In the genomic region with DNA sequence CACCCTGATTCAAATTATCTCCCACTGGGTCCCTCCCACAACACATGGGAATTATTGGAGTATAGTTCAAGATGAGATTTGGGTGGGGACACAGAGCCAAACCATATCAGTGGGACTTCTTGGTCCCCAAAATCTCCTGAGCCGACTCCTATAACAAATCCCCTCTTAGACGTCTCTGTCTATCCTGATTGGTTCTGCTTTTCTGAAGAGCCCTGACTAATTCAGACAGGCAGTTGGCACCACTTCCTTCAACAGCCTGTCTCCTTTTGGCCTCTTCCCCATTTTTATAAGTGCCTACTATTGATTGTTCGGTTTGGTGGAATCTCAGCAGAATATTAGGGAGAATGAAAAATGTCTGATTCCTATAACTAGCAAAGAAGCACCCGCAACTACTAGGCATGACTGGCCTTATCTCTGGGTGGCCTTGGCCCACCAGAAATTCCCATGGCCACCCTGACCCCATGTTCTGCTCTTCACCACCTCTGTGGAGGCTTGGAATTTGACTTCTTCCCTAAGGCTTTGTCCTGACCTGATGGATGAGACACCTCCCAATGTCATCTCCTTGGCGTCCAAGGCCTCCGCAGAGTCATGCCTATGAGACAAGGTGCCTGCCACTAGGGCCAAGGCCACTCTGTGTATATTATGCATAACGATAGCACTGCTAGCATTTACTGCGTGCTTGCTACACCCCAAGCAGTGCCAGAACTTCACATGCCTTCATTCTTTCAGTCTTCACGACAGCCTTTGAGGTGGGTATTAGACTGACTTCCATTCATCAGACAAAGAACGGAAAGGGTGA, we compare ENCODE assay signal across 18 cellular contexts.
A peak's percentile ranks its signal among the peaks of the same experiment; 100 is the strongest.
DNase-seq lines count a peak whose midpoint lies in the region; ATAC-seq and TF ChIP-seq lines count a peak whose summit lies in the region.
"Had no signal": no experiment of that assay in that cellular context is flagged by ENCODE, and none has a peak within 500 bp of the region (broad histone marks: within the 10 kb centered on the region; RNA-seq: fewer than 3 reads in every experiment).

No MANE protein-coding gene starts in this region.

- no peak overlapping the region for H3K4me3 ChIP-seq in suprapubic skin
- H3K4me3 ChIP-seq: psoas muscle, smooth muscle cell had no signal

- no peak for TF ChIP-seq POLR2A in suprapubic skin (IDR thresholded peaks at IDR 0.05)

- TF ChIP-seq CTCF in suprapubic skin (IDR thresholded peaks at IDR 0.05) (no peak), RWPE1 (conservative IDR thresholded peaks at IDR 0.05; ENCODE audit: low read depth) (no peak)

- no peaks in the 10 kb centered on the region for H3K36me3 ChIP-seq in suprapubic skin

- TF ChIP-seq EP300 in suprapubic skin (IDR thresholded peaks at IDR 0.05): no peak

- no peaks in the 10 kb centered on the region for H3K27me3 ChIP-seq in suprapubic skin
- H3K27me3 ChIP-seq: foreskin keratinocyte had no signal

- H3K4me1 ChIP-seq in suprapubic skin: peaks cover 14% of the 10 kb centered on the region
- H3K4me1 ChIP-seq: psoas muscle had no signal

- 84% methylated on average over 10 of the region's 10 CpGs for WGBS in suprapubic skin

- DNase-seq in Kasumi-1 (lab: John Stamatoyannopoulos, UW): peak; percentile 0 to 11
- peak; percentile 76 for DNase-seq in SIG-M5 treated with dmso at 0.1 percent for 504 hours (lab: John Stamatoyannopoulos, UW; ENCODE audit: unreplicated experiment)
- DNase-seq in islet precursor cell: peak; percentile 38
- DNase-seq in suprapubic skin (ENCODE audit: low spot score in 2 of 2): peak; percentile 20 to 50
- DNase-seq in RWPE1 (ENCODE audit: low spot score): no peak
- DNase-seq in NK-92 treated with Interleukin-12 subunit alpha and Interleukin-12 subunit beta, amount 100 ng/mL, for 24 hours (lab: John Stamatoyannopoulos, UW): no peak
- DNase-seq in stimulated activated effector memory CD8-positive, alpha-beta T cell treated with anti-CD3 and anti-CD28 coated beads, Interleukin-12 subunit alpha, Interleukin-12 subunit beta, amount 100 ng/mL, for 72 hours (ENCODE audit: low spot score in 2 of 2): no peak
- DNase-seq: activated CD4-positive, alpha-beta T cell treated with anti-CD3 and anti-CD28 coated beads for 1 hour; foreskin keratinocyte; KG1; mesendoderm; NCI-H1417 treated with DMSO at 0.1 percent for 48 hours; NCI-H526 treated with DMSO at 0.1 percent for 48 hours; psoas muscle had no signal

- H3K9me3 ChIP-seq in suprapubic skin: no peaks in the 10 kb centered on the region
- H3K9me3 ChIP-seq: psoas muscle had no signal

- H3K4me1 Mint-ChIP-seq in stimulated activated effector memory CD8-positive, alpha-beta T cell treated with anti-CD3 and anti-CD28 coated beads, Interleukin-12 subunit alpha, Interleukin-12 subunit beta, amount 100 ng/mL, for 72 hours: peaks cover 14% of the 10 kb centered on the region

- CTCF ChIA-PET in RWPE1 (lab: Yijun Ruan, JAX): interaction anchor here (0.5 to 0.7 kb wide), 2 partner anchors 281 to 441 kb away, joined by 3 read pairs; no protein-coding TSS in a partner anchor

- H3K27ac ChIP-seq in suprapubic skin (no peak overlapping the region), RWPE1 (no peak overlapping the region)
- H3K27ac ChIP-seq: foreskin keratinocyte, psoas muscle had no signal

- H3K9me3 Mint-ChIP-seq in stimulated activated effector memory CD8-positive, alpha-beta T cell treated with anti-CD3 and anti-CD28 coated beads, Interleukin-12 subunit alpha, Interleukin-12 subunit beta, amount 100 ng/mL, for 72 hours: no peaks in the 10 kb centered on the region
- H3K9me3 Mint-ChIP-seq: activated T-helper 2 cell treated with anti-CD3 and anti-CD28 coated beads, Interferon-gamma antibody, Interleukin-2, Interleukin-4, amounts not matched to agents 10 μg/mL and 5 μg/mL and 100 μg/mL, durations not matched to agents 14 hours and 24 hours and 36 hours had no signal

- H3K27ac Mint-ChIP-seq in stimulated activated effector memory CD8-positive, alpha-beta T cell treated with anti-CD3 and anti-CD28 coated beads, Interleukin-12 subunit alpha, Interleukin-12 subunit beta, amount 100 ng/mL, for 72 hours: no peak overlapping the region
- H3K27ac Mint-ChIP-seq: activated T-helper 2 cell treated with anti-CD3 and anti-CD28 coated beads, Interferon-gamma antibody, Interleukin-2, Interleukin-4, amounts not matched to agents 10 μg/mL and 5 μg/mL and 100 μg/mL, durations not matched to agents 14 hours and 24 hours and 36 hours; nephron had no signal

- ATAC-seq in activated CD4-positive, CD25-positive, alpha-beta regulatory T cell treated with anti-CD3 and anti-CD28 coated beads, Interleukin-2, amount 50 U/mL, for 24 hours: no peak
- ATAC-seq in stimulated activated effector memory CD8-positive, alpha-beta T cell treated with anti-CD3 and anti-CD28 coated beads, Interleukin-12 subunit alpha, Interleukin-12 subunit beta, amount 100 ng/mL, for 72 hours: no peak
- ATAC-seq: foreskin keratinocyte, psoas muscle had no signal

- no peak overlapping the region for H3K4me3 Mint-ChIP-seq in stimulated activated effector memory CD8-positive, alpha-beta T cell treated with anti-CD3 and anti-CD28 coated beads, Interleukin-12 subunit alpha, Interleukin-12 subunit beta, amount 100 ng/mL, for 72 hours
- H3K4me3 Mint-ChIP-seq: nephron had no signal

- POLR2A ChIA-PET in RWPE1 (lab: Yijun Ruan, JAX; ENCODE audit: low non-redundant PET): no interaction called here

- no peaks in the 10 kb centered on the region for H3K36me3 Mint-ChIP-seq in stimulated activated effector memory CD8-positive, alpha-beta T cell treated with anti-CD3 and anti-CD28 coated beads, Interleukin-12 subunit alpha, Interleukin-12 subunit beta, amount 100 ng/mL, for 72 hours

Comparison
In these comparisons a context has a peak if more than half of its experiments do, and no peak if none do; other contexts are left out.
1. DNase-seq: peak in Kasumi-1 (2 of 2), SIG-M5 treated with dmso at 0.1 percent for 504 hours (single experiment), islet precursor cell (single experiment) and suprapubic skin (2 of 2); none in RWPE1 (single experiment), NK-92 treated with Interleukin-12 subunit alpha and Interleukin-12 subunit beta, amount 100 ng/mL, for 24 hours (single experiment) and stimulated activated effector memory CD8-positive, alpha-beta T cell treated with anti-CD3 and anti-CD28 coated beads, Interleukin-12 subunit alpha, Interleukin-12 subunit beta, amount 100 ng/mL, for 72 hours (0 of 2).